1 cellular context compared by ENCODE assay signal in the genomic region with DNA sequence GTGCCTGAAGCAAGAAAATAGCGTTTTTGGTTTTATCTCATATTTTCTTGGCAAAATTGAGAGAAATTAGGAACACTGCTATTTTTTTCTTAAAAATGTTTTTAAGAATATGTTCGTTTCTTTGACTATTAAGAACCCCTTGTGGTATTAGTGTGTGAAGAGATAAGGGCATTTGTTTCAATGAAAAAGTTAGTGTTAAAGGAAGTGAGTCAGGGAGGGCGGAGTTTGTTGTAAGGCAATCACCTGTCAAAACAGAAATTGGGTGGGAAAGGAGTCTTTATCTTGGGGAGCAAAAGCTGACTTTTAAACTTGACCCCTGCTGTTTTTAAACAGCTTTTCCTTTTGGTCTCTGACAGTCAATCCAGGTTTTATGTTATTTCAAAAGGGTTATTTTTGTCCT.
TF ChIP-seq lines count a peak whose summit lies in the region.

No MANE protein-coding gene starts in this region.

TF ChIP-seq in K562, 482 proteins besides CTCF, POLR2A, EP300 and RAD21 (continued from another document and continues in another):
- TF ChIP-seq, protein P1, sequence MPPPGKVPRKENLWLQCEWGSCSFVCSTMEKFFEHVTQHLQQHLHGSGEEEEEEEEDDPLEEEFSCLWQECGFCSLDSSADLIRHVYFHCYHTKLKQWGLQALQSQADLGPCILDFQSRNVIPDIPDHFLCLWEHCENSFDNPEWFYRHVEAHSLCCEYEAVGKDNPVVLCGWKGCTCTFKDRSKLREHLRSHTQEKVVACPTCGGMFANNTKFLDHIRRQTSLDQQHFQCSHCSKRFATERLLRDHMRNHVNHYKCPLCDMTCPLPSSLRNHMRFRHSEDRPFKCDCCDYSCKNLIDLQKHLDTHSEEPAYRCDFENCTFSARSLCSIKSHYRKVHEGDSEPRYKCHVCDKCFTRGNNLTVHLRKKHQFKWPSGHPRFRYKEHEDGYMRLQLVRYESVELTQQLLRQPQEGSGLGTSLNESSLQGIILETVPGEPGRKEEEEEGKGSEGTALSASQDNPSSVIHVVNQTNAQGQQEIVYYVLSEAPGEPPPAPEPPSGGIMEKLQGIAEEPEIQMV (tag; conservative IDR thresholded peaks at IDR 0.05; ENCODE audit: low read depth) = no peak
- no peak for TF ChIP-seq ZNF436 (CRISPR knock-in tag; IDR thresholded peaks at IDR 0.05)
- no peak for TF ChIP-seq SMAD1 (IDR thresholded peaks at IDR 0.05; ENCODE audit: low read depth, low read length, partially characterized antibody)
- no peak for TF ChIP-seq TSHZ1 (CRISPR knock-in tag; IDR thresholded peaks at IDR 0.05)
- TF ChIP-seq SMARCC2 (IDR thresholded peaks at IDR 0.05; ENCODE audit: low read depth) = peak; percentile 79
- no peak for TF ChIP-seq XRCC5 (IDR thresholded peaks at IDR 0.05; ENCODE audit: low read depth, low read length)
- TF ChIP-seq, protein P2, sequence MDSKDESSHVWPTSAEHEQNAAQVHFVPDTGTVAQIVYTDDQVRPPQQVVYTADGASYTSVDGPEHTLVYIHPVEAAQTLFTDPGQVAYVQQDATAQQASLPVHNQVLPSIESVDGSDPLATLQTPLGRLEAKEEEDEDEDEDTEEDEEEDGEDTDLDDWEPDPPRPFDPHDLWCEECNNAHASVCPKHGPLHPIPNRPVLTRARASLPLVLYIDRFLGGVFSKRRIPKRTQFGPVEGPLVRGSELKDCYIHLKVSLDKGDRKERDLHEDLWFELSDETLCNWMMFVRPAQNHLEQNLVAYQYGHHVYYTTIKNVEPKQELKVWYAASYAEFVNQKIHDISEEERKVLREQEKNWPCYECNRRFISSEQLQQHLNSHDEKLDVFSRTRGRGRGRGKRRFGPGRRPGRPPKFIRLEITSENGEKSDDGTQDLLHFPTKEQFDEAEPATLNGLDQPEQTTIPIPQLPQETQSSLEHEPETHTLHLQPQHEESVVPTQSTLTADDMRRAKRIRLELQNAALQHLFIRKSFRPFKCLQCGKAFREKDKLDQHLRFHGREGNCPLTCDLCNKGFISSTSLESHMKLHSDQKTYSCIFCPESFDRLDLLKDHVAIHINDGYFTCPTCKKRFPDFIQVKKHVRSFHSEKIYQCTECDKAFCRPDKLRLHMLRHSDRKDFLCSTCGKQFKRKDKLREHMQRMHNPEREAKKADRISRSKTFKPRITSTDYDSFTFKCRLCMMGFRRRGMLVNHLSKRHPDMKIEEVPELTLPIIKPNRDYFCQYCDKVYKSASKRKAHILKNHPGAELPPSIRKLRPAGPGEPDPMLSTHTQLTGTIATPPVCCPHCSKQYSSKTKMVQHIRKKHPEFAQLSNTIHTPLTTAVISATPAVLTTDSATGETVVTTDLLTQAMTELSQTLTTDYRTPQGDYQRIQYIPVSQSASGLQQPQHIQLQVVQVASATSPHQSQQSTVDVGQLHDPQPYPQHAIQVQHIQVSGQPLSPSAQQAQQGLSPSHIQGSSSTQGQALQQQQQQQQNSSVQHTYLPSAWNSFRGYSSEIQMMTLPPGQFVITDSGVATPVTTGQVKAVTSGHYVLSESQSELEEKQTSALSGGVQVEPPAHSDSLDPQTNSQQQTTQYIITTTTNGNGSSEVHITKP (IDR thresholded peaks at IDR 0.05; ENCODE audit: partially characterized antibody) = no peak
- no peak for TF ChIP-seq STAT6 (CRISPR knock-in tag; IDR thresholded peaks at IDR 0.05)
- TF ChIP-seq SIN3A (IDR thresholded peaks at IDR 0.05; ENCODE audit: borderline replicate concordance in 2 of 2, control insufficient read depth in 1 of 2, low read depth in 2 of 2, low read length in 2 of 2) = peak; percentile 23 to 80; a peak in 1 of 4 replicates
- TF ChIP-seq CBFA2T2 (conservative IDR thresholded peaks at IDR 0.05) = peak; percentile 58
- TF ChIP-seq, protein P3, sequence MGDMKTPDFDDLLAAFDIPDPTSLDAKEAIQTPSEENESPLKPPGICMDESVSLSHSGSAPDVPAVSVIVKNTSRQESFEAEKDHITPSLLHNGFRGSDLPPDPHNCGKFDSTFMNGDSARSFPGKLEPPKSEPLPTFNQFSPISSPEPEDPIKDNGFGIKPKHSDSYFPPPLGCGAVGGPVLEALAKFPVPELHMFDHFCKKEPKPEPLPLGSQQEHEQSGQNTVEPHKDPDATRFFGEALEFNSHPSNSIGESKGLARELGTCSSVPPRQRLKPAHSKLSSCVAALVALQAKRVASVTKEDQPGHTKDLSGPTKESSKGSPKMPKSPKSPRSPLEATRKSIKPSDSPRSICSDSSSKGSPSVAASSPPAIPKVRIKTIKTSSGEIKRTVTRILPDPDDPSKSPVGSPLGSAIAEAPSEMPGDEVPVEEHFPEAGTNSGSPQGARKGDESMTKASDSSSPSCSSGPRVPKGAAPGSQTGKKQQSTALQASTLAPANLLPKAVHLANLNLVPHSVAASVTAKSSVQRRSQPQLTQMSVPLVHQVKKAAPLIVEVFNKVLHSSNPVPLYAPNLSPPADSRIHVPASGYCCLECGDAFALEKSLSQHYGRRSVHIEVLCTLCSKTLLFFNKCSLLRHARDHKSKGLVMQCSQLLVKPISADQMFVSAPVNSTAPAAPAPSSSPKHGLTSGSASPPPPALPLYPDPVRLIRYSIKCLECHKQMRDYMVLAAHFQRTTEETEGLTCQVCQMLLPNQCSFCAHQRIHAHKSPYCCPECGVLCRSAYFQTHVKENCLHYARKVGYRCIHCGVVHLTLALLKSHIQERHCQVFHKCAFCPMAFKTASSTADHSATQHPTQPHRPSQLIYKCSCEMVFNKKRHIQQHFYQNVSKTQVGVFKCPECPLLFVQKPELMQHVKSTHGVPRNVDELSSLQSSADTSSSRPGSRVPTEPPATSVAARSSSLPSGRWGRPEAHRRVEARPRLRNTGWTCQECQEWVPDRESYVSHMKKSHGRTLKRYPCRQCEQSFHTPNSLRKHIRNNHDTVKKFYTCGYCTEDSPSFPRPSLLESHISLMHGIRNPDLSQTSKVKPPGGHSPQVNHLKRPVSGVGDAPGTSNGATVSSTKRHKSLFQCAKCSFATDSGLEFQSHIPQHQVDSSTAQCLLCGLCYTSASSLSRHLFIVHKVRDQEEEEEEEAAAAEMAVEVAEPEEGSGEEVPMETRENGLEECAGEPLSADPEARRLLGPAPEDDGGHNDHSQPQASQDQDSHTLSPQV (IDR thresholded peaks at IDR 0.05) = 0 out of 2 replicates have a peak, but pooled peaks have one; percentile 37
- peak in 1 of 2 experiments; percentile 30; a peak in 1 of 4 replicates for TF ChIP-seq RCOR1 (IDR thresholded peaks at IDR 0.05; ENCODE audit: borderline replicate concordance in 1 of 2, low read depth in 2 of 2, low read length in 2 of 2)
- TF ChIP-seq ZNF347 (CRISPR knock-in tag; IDR thresholded peaks at IDR 0.05; ENCODE audit: low read depth) = no peak
- TF ChIP-seq, protein P4, sequence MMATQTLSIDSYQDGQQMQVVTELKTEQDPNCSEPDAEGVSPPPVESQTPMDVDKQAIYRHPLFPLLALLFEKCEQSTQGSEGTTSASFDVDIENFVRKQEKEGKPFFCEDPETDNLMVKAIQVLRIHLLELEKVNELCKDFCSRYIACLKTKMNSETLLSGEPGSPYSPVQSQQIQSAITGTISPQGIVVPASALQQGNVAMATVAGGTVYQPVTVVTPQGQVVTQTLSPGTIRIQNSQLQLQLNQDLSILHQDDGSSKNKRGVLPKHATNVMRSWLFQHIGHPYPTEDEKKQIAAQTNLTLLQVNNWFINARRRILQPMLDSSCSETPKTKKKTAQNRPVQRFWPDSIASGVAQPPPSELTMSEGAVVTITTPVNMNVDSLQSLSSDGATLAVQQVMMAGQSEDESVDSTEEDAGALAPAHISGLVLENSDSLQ (IDR thresholded peaks at IDR 0.05) = peak; percentile 80
- TF ChIP-seq ZNF3 (CRISPR knock-in tag; IDR thresholded peaks at IDR 0.05) = no peak
- peak; percentile 56 for TF ChIP-seq TCF3 (CRISPR knock-in tag; IDR thresholded peaks at IDR 0.05)
- TF ChIP-seq RBM14 (IDR thresholded peaks at IDR 0.05; ENCODE audit: borderline replicate concordance, insufficient read depth, low read depth, low read length) = no peak
- peak; percentile 51; the same call in 1 of the 2 replicates for TF ChIP-seq TAL1 (IDR thresholded peaks at IDR 0.05)
- TF ChIP-seq, protein P5, sequence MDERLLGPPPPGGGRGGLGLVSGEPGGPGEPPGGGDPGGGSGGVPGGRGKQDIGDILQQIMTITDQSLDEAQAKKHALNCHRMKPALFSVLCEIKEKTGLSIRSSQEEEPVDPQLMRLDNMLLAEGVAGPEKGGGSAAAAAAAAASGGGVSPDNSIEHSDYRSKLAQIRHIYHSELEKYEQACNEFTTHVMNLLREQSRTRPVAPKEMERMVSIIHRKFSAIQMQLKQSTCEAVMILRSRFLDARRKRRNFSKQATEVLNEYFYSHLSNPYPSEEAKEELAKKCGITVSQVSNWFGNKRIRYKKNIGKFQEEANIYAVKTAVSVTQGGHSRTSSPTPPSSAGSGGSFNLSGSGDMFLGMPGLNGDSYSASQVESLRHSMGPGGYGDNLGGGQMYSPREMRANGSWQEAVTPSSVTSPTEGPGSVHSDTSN (CRISPR knock-in tag; IDR thresholded peaks at IDR 0.05; ENCODE audit: low read depth) = no peak
- TF ChIP-seq, protein P5 (tag; conservative IDR thresholded peaks at IDR 0.05; ENCODE audit: low read depth) = 0 out of 2 replicates have a peak, but pooled peaks have one; percentile 8
- no peak for TF ChIP-seq KLF1 (tag; IDR thresholded peaks at IDR 0.05)
- peak; percentile 94 for TF ChIP-seq JUND (IDR thresholded peaks at IDR 0.05; ENCODE audit: borderline replicate concordance, low read depth, low read length)
- peak; percentile 82; the same call in 1 of the 3 replicates for TF ChIP-seq JUND (tag; IDR thresholded peaks at IDR 0.05; ENCODE audit: borderline replicate concordance, low read depth, low read length)
- no peak for TF ChIP-seq SNRNP70 (optimal IDR thresholded peaks at IDR 0.05; ENCODE audit: low read depth, low read length)
- no peak for TF ChIP-seq TGIF2 (CRISPR knock-in tag; IDR thresholded peaks at IDR 0.05)
- no peak for TF ChIP-seq NR1H2 (CRISPR knock-in tag; IDR thresholded peaks at IDR 0.05)
- peak; percentile 70; the same call in 1 of the 2 replicates for TF ChIP-seq FOXM1 (IDR thresholded peaks at IDR 0.05; ENCODE audit: low read depth)
- no peak for TF ChIP-seq FOXM1 (CRISPR knock-in tag; IDR thresholded peaks at IDR 0.05; ENCODE audit: low read depth)
- peak; percentile 69; the same call in 1 of the 2 replicates for TF ChIP-seq TEAD4 (IDR thresholded peaks at IDR 0.05; ENCODE audit: low read length)
- TF ChIP-seq TEAD4 (CRISPR knock-in tag; IDR thresholded peaks at IDR 0.05; ENCODE audit: borderline replicate concordance) = no peak
- 0 out of 2 replicates have a peak, but pooled peaks have one; percentile 43 for TF ChIP-seq NBN (IDR thresholded peaks at IDR 0.05; ENCODE audit: low read depth)
- TF ChIP-seq EP400 (IDR thresholded peaks at IDR 0.05) = peak; percentile 31; the same call in 1 of the 2 replicates
